Comparison of ENCODE assay signal across 13 cellular contexts in the genomic region with DNA sequence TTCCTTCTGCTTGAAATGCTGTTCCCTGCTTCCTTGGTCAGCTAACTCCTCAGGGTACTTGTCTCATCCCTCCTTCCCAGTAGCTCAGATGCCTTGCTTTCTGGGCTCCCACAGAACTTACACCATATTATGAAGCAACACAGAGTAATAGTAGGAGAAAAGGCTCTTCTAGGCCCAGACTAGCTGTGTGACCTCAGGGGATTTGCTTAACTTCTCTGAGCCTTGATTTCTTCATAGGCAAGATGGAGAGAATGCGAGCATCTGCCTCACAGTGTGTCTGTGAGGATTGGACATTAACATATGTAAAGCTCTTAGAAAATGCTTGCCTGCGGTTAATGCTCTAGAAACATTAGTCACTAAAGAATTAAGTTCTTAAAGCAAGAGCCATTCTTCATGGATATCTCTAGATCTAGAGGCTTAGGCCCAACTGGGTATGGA. TPM values are rescaled to one million over a fixed set of nuclear protein-coding genes. Genes with fewer than 3 reads are reported as not detected.
DNase-seq lines count a peak whose midpoint lies in the region; FAIRE-seq and TF ChIP-seq lines count a peak whose summit lies in the region.
"Had no signal": no experiment of that assay in that cellular context is flagged by ENCODE, and none has a peak within 500 bp of the region (broad histone marks: within the 10 kb centered on the region; RNA-seq: fewer than 3 reads in every experiment).

No MANE protein-coding gene starts in this region.

- no peak overlapping the region for H3K23ac ChIP-seq in mesendoderm (ENCODE audit: low read length)

- no peak overlapping the region for H3K9ac ChIP-seq in mammary epithelial cell (ENCODE audit: insufficient read depth, low read length)
- no peak overlapping the region for H3K9ac ChIP-seq in astrocyte (ENCODE audit: low read length)
- H3K9ac ChIP-seq in mesendoderm (ENCODE audit: low read length): no peak overlapping the region

- dilution Hi-C loops in mammary epithelial cell (cut with HindIII; ENCODE audit: low sequenced_read_pairs): no loop called here

- no peak overlapping the region for H2BK5ac ChIP-seq in mesendoderm (ENCODE audit: low read length)

- H3K27me3 Mint-ChIP-seq in astrocyte (ENCODE audit: low read depth, unreplicated experiment): peaks cover 1% of the 10 kb centered on the region

- in situ Hi-C loops in mammary epithelial cell (cut with MboI; ENCODE audit: low sequenced_read_pairs in 2 of 2): no loop called here

- H2BK120ac ChIP-seq in mesendoderm (ENCODE audit: low read depth, low read length): no peak overlapping the region

- no peaks in the 10 kb centered on the region for H3K9me3 Mint-ChIP-seq in astrocyte (ENCODE audit: unreplicated experiment)
- H3K9me3 Mint-ChIP-seq: activated naive CD4-positive, alpha-beta T cell treated with anti-CD3 and anti-CD28 coated beads, Interleukin-2, amount 50 U/mL, for 72 hours had no signal

- H3K79me2 ChIP-seq in mammary epithelial cell (ENCODE audit: insufficient read depth, low read length): no peaks in the 10 kb centered on the region
- no peaks in the 10 kb centered on the region for H3K79me2 ChIP-seq in astrocyte (ENCODE audit: insufficient read depth, low read length)
- no peaks in the 10 kb centered on the region for H3K79me2 ChIP-seq in mesendoderm (ENCODE audit: control insufficient read depth, insufficient read depth, low read length)

- H3K4me1 ChIP-seq in breast epithelium: no peaks in the 10 kb centered on the region
- no peaks in the 10 kb centered on the region for H3K4me1 ChIP-seq in mammary epithelial cell (ENCODE audit: insufficient read depth, low read length)
- H3K4me1 ChIP-seq in astrocyte (ENCODE audit: insufficient read depth, low read length): peaks cover 6% of the 10 kb centered on the region
- H3K4me1 ChIP-seq in mesendoderm (ENCODE audit: control insufficient read depth, low read depth, low read length): no peaks in the 10 kb centered on the region
- H3K4me1 ChIP-seq in tibial nerve: peaks cover 0 to 20% (median 8%) of the 10 kb centered on the region in 4 donors

- H4K20me1 ChIP-seq in mammary epithelial cell (ENCODE audit: insufficient read depth, low read length) (no peaks in the 10 kb centered on the region), astrocyte (ENCODE audit: insufficient read depth, low read length) (no peaks in the 10 kb centered on the region)

- H3K36me3 Mint-ChIP-seq in astrocyte (ENCODE audit: low read depth, unreplicated experiment): no peaks in the 10 kb centered on the region
- H3K36me3 Mint-ChIP-seq: activated naive CD4-positive, alpha-beta T cell treated with anti-CD3 and anti-CD28 coated beads, Interleukin-2, amount 50 U/mL, for 72 hours had no signal

- H2AK5ac ChIP-seq in mesendoderm (ENCODE audit: low read length): no peak overlapping the region

- H3K4me3 Mint-ChIP-seq in astrocyte (ENCODE audit: unreplicated experiment): no peak overlapping the region

- TF ChIP-seq POLR2A in breast epithelium (IDR thresholded peaks at IDR 0.05): no peak
- no peak for TF ChIP-seq POLR2A in tibial nerve (IDR thresholded peaks at IDR 0.05)

- no peak overlapping the region for H3K18ac ChIP-seq in mesendoderm (ENCODE audit: low read length)

- FAIRE-seq in astrocyte (lab: Jason Lieb, UNC): no peak

- no peak for TF ChIP-seq CTCF in breast epithelium (IDR thresholded peaks at IDR 0.05)
- no peak for TF ChIP-seq CTCF in mammary epithelial cell (conservative IDR thresholded peaks at IDR 0.05 in 1 of 2, IDR thresholded peaks at IDR 0.05 in 1 of 2; ENCODE audit: extremely low read depth in 1 of 2, insufficient read depth in 1 of 2, low read depth in 1 of 2, low read length in 2 of 2)
- TF ChIP-seq CTCF in astrocyte (IDR thresholded peaks at IDR 0.05; ENCODE audit: insufficient read depth, low read depth, low read length): no peak
- TF ChIP-seq CTCF in tibial nerve (IDR thresholded peaks at IDR 0.05): no peak

- BruUV-seq in mammary epithelial cell (replicated peaks; lab: Mats Ljungman, UMichigan): no TSS peak

- DNase-seq in breast epithelium (ENCODE audit: low spot score in 2 of 2): no peak
- no peak for DNase-seq in mammary epithelial cell
- peak; percentile 37 for DNase-seq in astrocyte (ENCODE audit: low read depth)
- DNase-seq in mesendoderm: peak; percentile 32
- DNase-seq in tibial nerve (ENCODE audit: low spot score in 2 of 2): no peak
- no peak for DNase-seq in NCI-H446 (lab: John Stamatoyannopoulos, UW)
- DNase-seq in stimulated activated naive CD4-positive, alpha-beta T cell treated with Interleukin-2 at 50 U/mL for 16 hours (lab: John Stamatoyannopoulos, UW): no peak
- no peak for DNase-seq in occipital lobe (lab: John Stamatoyannopoulos, UW)
- DNase-seq: ACHN, NCI-H2081, thyroid gland had no signal

- H2BK15ac ChIP-seq in mesendoderm (replicated peaks; ENCODE audit: low read depth): no peak overlapping the region

- TF ChIP-seq EP300 in tibial nerve (IDR thresholded peaks at IDR 0.05): no peak

- no peak overlapping the region for H3K4ac ChIP-seq in mesendoderm (ENCODE audit: low read depth, low read length)

- no peak overlapping the region for H3K27ac Mint-ChIP-seq in astrocyte (ENCODE audit: unreplicated experiment)

- no peaks in the 10 kb centered on the region for H3K9me3 ChIP-seq in breast epithelium
- no peaks in the 10 kb centered on the region for H3K9me3 ChIP-seq in mammary epithelial cell (replicated peaks; ENCODE audit: insufficient read depth, low read length)
- H3K9me3 ChIP-seq in astrocyte (ENCODE audit: insufficient read depth, low read depth, low read length): no peaks in the 10 kb centered on the region
- H3K9me3 ChIP-seq in tibial nerve: no peaks in the 10 kb centered on the region
- H3K9me3 ChIP-seq: thyroid gland had no signal

- CTCF ChIA-PET in mammary epithelial cell (lab: Charles Lee; ENCODE audit: low non-redundant PET): no interaction called here

- no peak overlapping the region for H4K8ac ChIP-seq in mesendoderm (ENCODE audit: low read depth, low read length)

- H3K27ac ChIP-seq in breast epithelium (peak overlapping the region; percentile 12 to 57), mammary epithelial cell (ENCODE audit: insufficient read depth, low read depth, low read length) (no peak overlapping the region), astrocyte (ENCODE audit: low read depth, low read length) (no peak overlapping the region), mesendoderm (ENCODE audit: low read depth, low read length) (no peak overlapping the region), tibial nerve (peak overlapping the region in 3 of 4 donors; percentile 31 to 73 (median 57))
- H3K27ac ChIP-seq: SK-N-MC had no signal

- peaks cover 8% of the 10 kb centered on the region for H3K4me1 Mint-ChIP-seq in astrocyte (ENCODE audit: low read depth, unreplicated experiment)

- H3K27me3 ChIP-seq in breast epithelium: no peaks in the 10 kb centered on the region
- no peaks in the 10 kb centered on the region for H3K27me3 ChIP-seq in mammary epithelial cell (ENCODE audit: insufficient read depth, low read length)
- peaks cover 6% of the 10 kb centered on the region for H3K27me3 ChIP-seq in astrocyte (ENCODE audit: insufficient read depth, low read length)
- no peaks in the 10 kb centered on the region for H3K27me3 ChIP-seq in mesendoderm (ENCODE audit: insufficient read depth, low read length, poor library complexity)
- no peaks in the 10 kb centered on the region for H3K27me3 ChIP-seq in tibial nerve
- H3K27me3 ChIP-seq: thyroid gland had no signal

- H4K5ac ChIP-seq in mesendoderm (ENCODE audit: low read length): no peak overlapping the region

- no peak overlapping the region for H2AFZ ChIP-seq in mammary epithelial cell (ENCODE audit: low read depth, low read length)
- H2AFZ ChIP-seq in astrocyte (ENCODE audit: low read depth, low read length): no peak overlapping the region

- peak overlapping the region in 1 of 3 donors; percentile 22 for H3K4me3 ChIP-seq in breast epithelium
- H3K4me3 ChIP-seq in mammary epithelial cell (replicated peaks in 1 of 3; ENCODE audit: insufficient read depth in 1 of 3, low read depth in 2 of 3, low read length in 3 of 3): no peak overlapping the region
- H3K4me3 ChIP-seq in astrocyte (ENCODE audit: insufficient read depth, low read depth, low read length): no peak overlapping the region
- H3K4me3 ChIP-seq in mesendoderm (ENCODE audit: low read length): no peak overlapping the region
- H3K4me3 ChIP-seq in tibial nerve: peak overlapping the region in 1 of 4 donors; percentile 33
- H3K4me3 ChIP-seq: SK-N-MC, thyroid gland had no signal

- H3K4me2 ChIP-seq in mammary epithelial cell (ENCODE audit: insufficient read depth, low read depth, low read length): no peak overlapping the region
- H3K4me2 ChIP-seq in astrocyte (ENCODE audit: low read length): no peak overlapping the region
- no peak overlapping the region for H3K4me2 ChIP-seq in mesendoderm (ENCODE audit: low read length)

- H3K79me1 ChIP-seq in mesendoderm (ENCODE audit: low read length): no peaks in the 10 kb centered on the region

- H3K36me3 ChIP-seq in breast epithelium: no peaks in the 10 kb centered on the region
- no peaks in the 10 kb centered on the region for H3K36me3 ChIP-seq in mammary epithelial cell (ENCODE audit: insufficient read depth, low read length)
- H3K36me3 ChIP-seq in astrocyte (ENCODE audit: insufficient read depth, low read length): no peaks in the 10 kb centered on the region
- no peaks in the 10 kb centered on the region for H3K36me3 ChIP-seq in mesendoderm (ENCODE audit: control insufficient read depth, insufficient read depth, low read length)
- H3K36me3 ChIP-seq in tibial nerve: no peaks in the 10 kb centered on the region
- H3K36me3 ChIP-seq: thyroid gland had no signal

- intact Hi-C loops in breast epithelium (cut with DNase I; ENCODE audit: low total_unique reads): no loop called here
- intact Hi-C loops in mammary epithelial cell (cut with micrococcal nuclease): loop anchor here (10.0 kb wide), 1 partner anchor 498 kb away; the partner anchor contains the start of genes CSHL1 and GH1

- no peak overlapping the region for H3K56ac ChIP-seq in mesendoderm (ENCODE audit: low read length)

- 96% methylated on average over 2 of the region's 2 CpGs for WGBS in mammary epithelial cell (ENCODE audit: low coverage, missing lambda C conversion rate)
- WGBS in mesendoderm (ENCODE audit: extremely low coverage, insufficient coverage, low lambda C conversion rate): no CpG with 5 or more reads among the region's 2 CpGs
- 93 to 98% methylated on average over 2 of the region's 2 CpGs for WGBS in tibial nerve, 2 donors

RNA-seq across cellular contexts. Expression of gene PECAM1, which starts 22.3 kb away (rescaled TPM):
- total RNA-seq in breast epithelium (100 to 1,000 TPM in 2 of 3 donors, 10 to 100 TPM in 1; 85.3 to 181 (median 159) TPM), mammary epithelial cell (under 1 TPM in 1 of 2 donors, not detected in 1; 0.42 TPM), astrocyte (0.02 and 0.05 TPM in 2 replicates), tibial nerve (100 to 1,000 TPM in 3 of 4 donors, 10 to 100 TPM in 1; 70.7 to 128 (median 126) TPM), occipital lobe (7.2 TPM)
- 0.01 TPM for polyA plus RNA-seq in mammary epithelial cell
- polyA minus RNA-seq in mammary epithelial cell: not detected
- polyA plus RNA-seq in mesendoderm (2013, experiment 1 of 2): 0.14 TPM
- 0.07 TPM for polyA plus RNA-seq in mesendoderm (2013, experiment 2 of 2)

RNA-seq across cellular contexts. Expression of gene MILR1, which starts 36.0 kb away (rescaled TPM):
- 1 to 10 TPM; 3.1 to 8.3 (median 4.3) TPM for total RNA-seq in breast epithelium
- under 1 TPM in 1 of 2 donors, not detected in 1; 0.33 TPM for total RNA-seq in mammary epithelial cell
- polyA plus RNA-seq in mammary epithelial cell: 2.5 TPM
- not detected for polyA minus RNA-seq in mammary epithelial cell
- total RNA-seq in astrocyte: 0.91 and 1.9 TPM in 2 replicates
- not detected for polyA plus RNA-seq in mesendoderm (2013, experiment 1 of 2)
- not detected for polyA plus RNA-seq in mesendoderm (2013, experiment 2 of 2)
- total RNA-seq in tibial nerve: 10 to 100 TPM in 1 of 4 donors, 1 to 10 TPM in 3; 3.1 to 27.0 (median 6.4) TPM
- total RNA-seq in occipital lobe: 2.2 TPM

Comparison
In these comparisons a context has a peak if more than half of its experiments do, and no peak if none do; other contexts are left out.
1. H3K27ac ChIP-seq: peak in breast epithelium (2 of 2) and tibial nerve (3 of 4); none in mammary epithelial cell (single experiment), astrocyte (single experiment) and mesendoderm (single experiment).
2. DNase-seq: peak in astrocyte (single experiment) and mesendoderm (single experiment); none in breast epithelium (0 of 2), mammary epithelial cell (single experiment), tibial nerve (0 of 2), NCI-H446 (0 of 2), stimulated activated naive CD4-positive, alpha-beta T cell treated with Interleukin-2 at 50 U/mL for 16 hours (single experiment) and occipital lobe (single experiment).